In the genomic region with DNA sequence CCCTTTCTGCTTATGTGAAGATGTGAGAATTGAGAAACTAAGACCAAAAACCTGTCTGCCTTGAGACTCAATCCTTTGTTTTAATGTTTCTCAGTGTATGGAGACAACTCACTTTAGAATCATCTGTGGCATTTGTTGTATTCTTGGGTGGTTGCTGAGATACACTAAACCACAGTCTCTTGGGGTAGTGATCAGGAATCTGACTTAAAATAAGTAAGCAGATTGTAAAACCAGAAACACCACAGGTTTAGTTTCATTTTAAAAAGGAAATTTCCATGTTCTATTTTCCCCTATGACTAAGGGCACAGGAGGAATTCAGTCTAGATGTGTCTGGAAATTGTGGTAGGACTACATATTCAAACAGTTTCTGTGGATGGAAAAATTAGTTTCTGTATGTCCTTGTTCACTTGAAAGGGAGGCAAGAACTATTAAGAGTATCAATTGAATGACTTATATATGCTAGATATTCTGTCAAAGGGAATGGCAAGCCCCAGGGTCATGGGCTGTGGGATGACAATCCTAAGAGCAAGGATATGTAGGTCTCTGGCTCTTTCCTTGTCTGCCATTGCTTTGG, we compare ENCODE assay signal across 10 cellular contexts.
DNase-seq lines count a peak whose midpoint lies in the region; ATAC-seq and TF ChIP-seq lines count a peak whose summit lies in the region.
"Had no signal": no experiment of that assay in that cellular context is flagged by ENCODE, and none has a peak within 500 bp of the region (broad histone marks: within the 10 kb centered on the region; RNA-seq: fewer than 3 reads in every experiment).

No MANE protein-coding gene starts in this region.

- peak; percentile 92 for DNase-seq in amniotic epithelial cell (ENCODE audit: low read depth)
- DNase-seq in natural killer cell treated with Interleukin-12 subunit alpha and Interleukin-12 subunit beta and Interleukin-15 and Interleukin-18, amount 100 ng/mL, for 72 hours (ENCODE audit: low spot score): no peak
- DNase-seq in NCI-H82 treated with DMSO at 0.1 percent for 48 hours (lab: John Stamatoyannopoulos, UW; ENCODE audit: unreplicated experiment): no peak
- DNase-seq in NCI-H526 treated with DMSO at 0.1 percent for 48 hours (lab: John Stamatoyannopoulos, UW): no peak
- no peak for DNase-seq in nephron progenitor cell
- DNase-seq: activated CD4-positive, alpha-beta T cell treated with anti-CD3 and anti-CD28 coated beads for 48 hours; stimulated activated CD4-positive, alpha-beta T cell treated with anti-CD3 and anti-CD28 coated beads, Interleukin-2, amount 100 ng/mL, for 24 hours had no signal

- H3K27me3 Mint-ChIP-seq in natural killer cell treated with Interleukin-12 subunit alpha and Interleukin-12 subunit beta and Interleukin-15 and Interleukin-18, amount 100 ng/mL, for 72 hours: no peaks in the 10 kb centered on the region
- no peaks in the 10 kb centered on the region for H3K27me3 Mint-ChIP-seq in nephron progenitor cell (ENCODE audit: low read depth, poor library complexity)

- peaks cover 34% of the 10 kb centered on the region for H3K36me3 Mint-ChIP-seq in natural killer cell treated with Interleukin-12 subunit alpha and Interleukin-12 subunit beta and Interleukin-15 and Interleukin-18, amount 100 ng/mL, for 72 hours
- peaks cover 8% of the 10 kb centered on the region for H3K36me3 Mint-ChIP-seq in nephron progenitor cell (ENCODE audit: low read depth)

- ATAC-seq in GM18520 (IDR thresholded peaks at IDR 0.05; ENCODE audit: unreplicated experiment): peak; percentile 67
- peak; percentile 78 for ATAC-seq in HG03196 (IDR thresholded peaks at IDR 0.05; ENCODE audit: unreplicated experiment)
- peak; percentile 61 to 73 for ATAC-seq in natural killer cell treated with Interleukin-12 subunit alpha and Interleukin-12 subunit beta and Interleukin-15 and Interleukin-18, amount 100 ng/mL, for 72 hours
- no peak for ATAC-seq in HG03439 (IDR thresholded peaks at IDR 0.05; ENCODE audit: unreplicated experiment)

- H3K9me3 Mint-ChIP-seq in natural killer cell treated with Interleukin-12 subunit alpha and Interleukin-12 subunit beta and Interleukin-15 and Interleukin-18, amount 100 ng/mL, for 72 hours: peaks cover 3% of the 10 kb centered on the region
- H3K9me3 Mint-ChIP-seq in nephron progenitor cell: peaks cover 35% of the 10 kb centered on the region

- peak overlapping the region; percentile 66 to 68 for H3K27ac Mint-ChIP-seq in natural killer cell treated with Interleukin-12 subunit alpha and Interleukin-12 subunit beta and Interleukin-15 and Interleukin-18, amount 100 ng/mL, for 72 hours
- no peak overlapping the region for H3K27ac Mint-ChIP-seq in nephron progenitor cell

- peaks cover 18 to 28% of the 10 kb centered on the region in 2 donors for H3K4me1 Mint-ChIP-seq in natural killer cell treated with Interleukin-12 subunit alpha and Interleukin-12 subunit beta and Interleukin-15 and Interleukin-18, amount 100 ng/mL, for 72 hours (ENCODE audit: low read depth in 2 of 2)
- H3K4me1 Mint-ChIP-seq in nephron progenitor cell: no peaks in the 10 kb centered on the region

- TF ChIP-seq CTCF in nephron progenitor cell (IDR thresholded peaks at IDR 0.05): no peak

- H3K4me3 Mint-ChIP-seq in natural killer cell treated with Interleukin-12 subunit alpha and Interleukin-12 subunit beta and Interleukin-15 and Interleukin-18, amount 100 ng/mL, for 72 hours: peak overlapping the region; percentile 39
- H3K4me3 Mint-ChIP-seq in nephron progenitor cell: no peak overlapping the region
